ENCODE assay signal across 22 cellular contexts in the genomic region with DNA sequence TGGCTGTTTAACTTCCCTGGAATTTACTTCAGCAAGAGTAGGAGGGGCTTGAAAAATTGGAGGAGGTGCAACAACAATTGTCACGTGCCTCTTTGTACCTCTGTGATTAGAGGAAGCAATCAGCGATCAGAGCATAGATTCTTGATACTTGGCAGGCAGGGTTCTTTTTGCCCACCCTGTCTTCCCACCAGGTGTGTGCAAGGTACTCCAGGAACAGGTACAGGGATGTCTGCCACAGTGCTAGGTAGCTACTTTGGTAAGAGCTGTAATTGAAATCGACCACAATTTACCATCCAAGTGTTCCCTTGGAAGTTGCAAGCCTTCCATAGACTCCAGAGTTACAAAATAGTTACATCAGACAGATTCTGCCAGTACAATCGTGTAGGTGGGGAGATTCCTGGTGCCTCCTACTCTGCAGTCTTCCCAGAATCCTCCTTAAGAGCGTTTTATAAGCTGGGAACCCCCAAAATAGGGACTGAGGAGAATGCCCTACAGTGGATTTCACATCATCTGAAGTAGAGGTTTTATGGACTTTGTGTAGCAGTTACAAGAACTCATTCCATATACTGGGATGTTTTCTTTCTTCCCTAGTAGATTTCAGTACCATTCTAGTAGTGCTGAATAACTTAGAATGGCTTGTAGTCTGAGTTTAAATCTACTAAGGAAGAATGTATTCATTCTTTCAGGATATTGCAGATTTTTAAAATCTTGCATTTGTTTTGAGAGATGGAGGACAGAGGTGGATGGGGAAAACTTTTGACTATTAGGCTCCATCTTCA.
DNase-seq lines count a peak whose midpoint lies in the region; FAIRE-seq and TF ChIP-seq lines count a peak whose summit lies in the region.
"Had no signal": no experiment of that assay in that cellular context is flagged by ENCODE, and none has a peak within 500 bp of the region (broad histone marks: within the 10 kb centered on the region; RNA-seq: fewer than 3 reads in every experiment).

No MANE protein-coding gene starts in this region.

- FAIRE-seq in endothelial cell of umbilical vein (lab: Jason Lieb, UNC) (no peak), GM19239 (lab: Jason Lieb, UNC) (no peak)

- TF ChIP-seq CTCF in endothelial cell of umbilical vein (IDR thresholded peaks at IDR 0.05; ENCODE audit: extremely low read depth in 1 of 2, insufficient read depth in 1 of 2, low read depth in 1 of 2, low read length in 2 of 2) (no peak), mesothelial cell of epicardium (IDR thresholded peaks at IDR 0.05; ENCODE audit: unreplicated experiment) (no peak)

- H3K27me3 Mint-ChIP-seq in mesothelial cell of epicardium (ENCODE audit: low read depth) = no peaks in the 10 kb centered on the region
- H3K27me3 Mint-ChIP-seq: activated CD8-positive, alpha-beta memory T cell treated with anti-CD3 and anti-CD28 coated beads, Interleukin-2, amount 10 ng/mL, durations not matched to agents 7 days and 5 days; effector memory CD8-positive, alpha-beta T cell had no signal

- no peaks in the 10 kb centered on the region for H3K9me1 ChIP-seq in endothelial cell of umbilical vein (replicated peaks; ENCODE audit: control insufficient read depth, extremely low read depth, insufficient read depth, low read length)

- H3K79me2 ChIP-seq in endothelial cell of umbilical vein (ENCODE audit: control insufficient read depth, insufficient read depth, low read length) = peaks cover 2% of the 10 kb centered on the region

- H3K4me1 Mint-ChIP-seq in mesothelial cell of epicardium = peaks cover 21% of the 10 kb centered on the region

- H3K27ac ChIP-seq in endothelial cell of umbilical vein (ENCODE audit: insufficient read depth, low read depth, low read length) (peak overlapping the region; percentile 25), substantia nigra (ENCODE audit: low read depth, low read length, poor library complexity, severe bottlenecking) (no peak overlapping the region)
- H3K27ac ChIP-seq: adrenal gland, left lung, right lobe of liver, SJCRH30, stomach had no signal

- H3K4me2 ChIP-seq in endothelial cell of umbilical vein (ENCODE audit: insufficient read depth, low read length) = peak overlapping the region; percentile 58

- H3K27ac Mint-ChIP-seq in mesothelial cell of epicardium = peak overlapping the region; percentile 74
- H3K27ac Mint-ChIP-seq: activated CD8-positive, alpha-beta memory T cell treated with anti-CD3 and anti-CD28 coated beads, Interleukin-2, amount 10 ng/mL, durations not matched to agents 7 days and 5 days; effector memory CD8-positive, alpha-beta T cell; T-helper 2 cell treated with Interferon-gamma antibody and Interleukin-4, amounts not matched to agents 5 μg/mL and 100 μg/mL, for 36 hours had no signal

- intact Hi-C loops in endothelial cell of umbilical vein (cut with micrococcal nuclease) = loop anchor here (1.0 kb wide), 1 partner anchor 11 kb away; no protein-coding TSS in a partner anchor

- no peaks in the 10 kb centered on the region for H3K36me3 ChIP-seq in endothelial cell of umbilical vein (ENCODE audit: control insufficient read depth in 2 of 2, extremely low read depth in 1 of 2, insufficient read depth in 2 of 2, low read length in 2 of 2)
- H3K36me3 ChIP-seq: adrenal gland, right lobe of liver, SJCRH30 had no signal

- dilution Hi-C loops in endothelial cell of umbilical vein (cut with MboI; ENCODE audit: extremely low pct_ligation_motif_present, low sequenced_read_pairs) = no loop called here

- no peak overlapping the region for H3K4me3 ChIP-seq in endothelial cell of umbilical vein (replicated peaks in 1 of 3; ENCODE audit: insufficient read depth in 1 of 3, low read depth in 1 of 3, low read length in 3 of 3)
- H3K4me3 ChIP-seq: adrenal gland, left lung, right lobe of liver, SJCRH30, stomach had no signal

- DNase-seq in EL (peak; percentile 16), OCI-M1 (lab: John Stamatoyannopoulos, UW) (peak; percentile 35), endothelial cell of umbilical vein (ENCODE audit: low read depth, low spot score) (peak; percentile 6), mesothelial cell of epicardium (ENCODE audit: low spot score in 2 of 2, unreplicated experiment in 2 of 2) (no peak), GM19239 (ENCODE audit: insufficient read length, low spot score) (no peak), superior temporal gyrus (ENCODE audit: extremely low spot score) (no peak), substantia nigra (lab: John Stamatoyannopoulos, UW) (no peak)
- no peak for DNase-seq in activated CD4-positive, CD25-positive, alpha-beta regulatory T cell treated with anti-CD3 and anti-CD28 coated beads, Interleukin-2, amount 50 U/mL, for 72 hours
- DNase-seq: activated CD4-positive, alpha-beta T cell treated with anti-CD3 and anti-CD28 coated beads for 1 hour; activated CD8-positive, alpha-beta memory T cell treated with anti-CD3 and anti-CD28 coated beads, Interleukin-2, amount 10 ng/mL, durations not matched to agents 7 days and 5 days; activated effector memory CD4-positive, alpha-beta T cell treated with Interleukin-2 at 50 U/mL for 16 hours; adrenal gland; DND-41; effector memory CD8-positive, alpha-beta T cell; Karpas-422; left lung; NCI-H1105; occipital lobe; right lobe of liver; SJCRH30; stomach had no signal

- H3K9ac ChIP-seq in endothelial cell of umbilical vein (replicated peaks; ENCODE audit: extremely low read depth, insufficient read depth, low read length) = no peak overlapping the region

- POLR2A ChIA-PET in endothelial cell of umbilical vein (lab: Charles Lee) = interaction anchor here (0.6 kb wide), 1 partner anchor 118 kb away, joined by 4 read pairs; no protein-coding TSS in a partner anchor

- CTCF ChIA-PET in endothelial cell of umbilical vein (lab: Charles Lee) = interaction anchor here (0.7 to 2.5 kb wide), 6 partner anchors 11 to 500 kb away, joined by 3 to 14 read pairs (median 4); no protein-coding TSS in a partner anchor

- no peaks in the 10 kb centered on the region for H3K27me3 ChIP-seq in endothelial cell of umbilical vein (ENCODE audit: control insufficient read depth in 2 of 2, insufficient read depth in 2 of 2, low read length in 2 of 2)
- H3K27me3 ChIP-seq: adrenal gland, left lung, right lobe of liver, SJCRH30, stomach had no signal

- peaks cover 39% of the 10 kb centered on the region for H3K36me3 Mint-ChIP-seq in mesothelial cell of epicardium

- no peak overlapping the region for H3K4me3 Mint-ChIP-seq in mesothelial cell of epicardium
- H3K4me3 Mint-ChIP-seq: activated CD8-positive, alpha-beta memory T cell treated with anti-CD3 and anti-CD28 coated beads, Interleukin-2, amount 10 ng/mL, durations not matched to agents 7 days and 5 days; effector memory CD8-positive, alpha-beta T cell; T-helper 2 cell treated with Interferon-gamma antibody and Interleukin-4, amounts not matched to agents 5 μg/mL and 100 μg/mL, for 36 hours had no signal

- H3K9me3 ChIP-seq in endothelial cell of umbilical vein (replicated peaks; ENCODE audit: control insufficient read depth, insufficient read depth, low read length) = no peaks in the 10 kb centered on the region

- no TSS peak for BruUV-seq in endothelial cell of umbilical vein (replicated peaks; lab: Mats Ljungman, UMichigan)

- no peaks in the 10 kb centered on the region for H4K20me1 ChIP-seq in endothelial cell of umbilical vein (replicated peaks; ENCODE audit: control insufficient read depth, extremely low read depth, insufficient read depth, low read length)

- TF ChIP-seq POLR2A in endothelial cell of umbilical vein (IDR thresholded peaks at IDR 0.05; ENCODE audit: low read depth, low read length) = no peak

- peaks cover 13% of the 10 kb centered on the region for H3K4me1 ChIP-seq in endothelial cell of umbilical vein (ENCODE audit: control insufficient read depth, extremely low read depth, insufficient read depth, low read length)
- H3K4me1 ChIP-seq: adrenal gland, left lung, right lobe of liver, SJCRH30 had no signal

- H3K9me3 Mint-ChIP-seq in mesothelial cell of epicardium = peaks cover 39% of the 10 kb centered on the region

- H2AFZ ChIP-seq in endothelial cell of umbilical vein (ENCODE audit: low read depth, low read length) = no peak overlapping the region

TF ChIP-seq in endothelial cell of umbilical vein, 7 proteins besides CTCF, POLR2A, EP300 and RAD21:
- TF ChIP-seq MYC (IDR thresholded peaks at IDR 0.05; ENCODE audit: low read depth, low read length) = no peak
- no peak for TF ChIP-seq FOS (IDR thresholded peaks at IDR 0.05; ENCODE audit: borderline replicate concordance, insufficient read depth, low read length)
- TF ChIP-seq, protein P1, sequence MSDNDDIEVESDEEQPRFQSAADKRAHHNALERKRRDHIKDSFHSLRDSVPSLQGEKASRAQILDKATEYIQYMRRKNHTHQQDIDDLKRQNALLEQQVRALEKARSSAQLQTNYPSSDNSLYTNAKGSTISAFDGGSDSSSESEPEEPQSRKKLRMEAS (IDR thresholded peaks at IDR 0.05; ENCODE audit: insufficient read depth, insufficient read length) = no peak

Comparison
In these comparisons a context has a peak if more than half of its experiments do, and no peak if none do; other contexts are left out.
1. DNase-seq: peak in EL (single experiment), OCI-M1 (single experiment) and endothelial cell of umbilical vein (single experiment); none in mesothelial cell of epicardium (0 of 2), GM19239 (single experiment), superior temporal gyrus (single experiment), substantia nigra (0 of 49) and activated CD4-positive, CD25-positive, alpha-beta regulatory T cell treated with anti-CD3 and anti-CD28 coated beads, Interleukin-2, amount 50 U/mL, for 72 hours (single experiment).